In genomic region chr11:59556883-59557205, GRCh38 we compare ENCODE assay signal across 8 cellular contexts. TPM values are rescaled to one million over a fixed set of nuclear protein-coding genes. Genes with fewer than 3 reads are reported as not detected.
DNase-seq lines count a peak whose midpoint lies in the region; ATAC-seq, FAIRE-seq and TF ChIP-seq lines count a peak whose summit lies in the region.

No MANE protein-coding gene starts in this region.

- no peaks in the 10 kb centered on the region for H3K9me2 ChIP-seq in OCI-LY1 (ENCODE audit: low read depth, low read length)

- TF ChIP-seq CTCF in BE2C (IDR thresholded peaks at IDR 0.05; ENCODE audit: low read depth, low read length) (no peak), OCI-LY1 (IDR thresholded peaks at IDR 0.05; ENCODE audit: low read length) (no peak), dorsolateral prefrontal cortex (IDR thresholded peaks at IDR 0.05 in 54 of 56, conservative IDR thresholded peaks at IDR 0.05 in 2 of 56; ENCODE audit: low read depth in 1 of 56, partially characterized antibody in 56 of 56) (no peak), pancreas (IDR thresholded peaks at IDR 0.05) (no peak)

- H3K4me3 ChIP-seq in BE2C (ENCODE audit: low read depth, low read length) (peak overlapping the region; percentile 50), OCI-LY1 (ENCODE audit: low read depth, low read length, poor library complexity, severe bottlenecking) (peak overlapping the region; percentile 61), dorsolateral prefrontal cortex (peak overlapping the region in 56 of 59 donors; percentile 18 to 83 (median 60)), pancreas (no peak overlapping the region)

- FAIRE-seq in pancreas (lab: Jason Lieb, UNC), result no peak

- no peaks in the 10 kb centered on the region for H3K79me2 ChIP-seq in OCI-LY1 (ENCODE audit: insufficient read depth, low read length)

- H3K4me1 ChIP-seq in BE2C (no peaks in the 10 kb centered on the region), OCI-LY1 (ENCODE audit: insufficient read depth, low read length, severe bottlenecking) (peaks cover 46% of the 10 kb centered on the region), pancreas (peaks cover 0 to 6% (median 4%) of the 10 kb centered on the region in 3 donors)

- peak overlapping the region; percentile 14; the same call in 1 of the 2 replicates for H3K9ac ChIP-seq in OCI-LY1 (ENCODE audit: low read length)

- intact Hi-C loops in dorsolateral prefrontal cortex (cut with DNase I) (loop anchor here in 1 of 2 donors (5.0 kb wide), 2 partner anchors 55 to 250 kb away; no protein-coding TSS in a partner anchor), pancreas (cut with DNase I) (no loop called here)

- no peaks in the 10 kb centered on the region for H3K9me3 ChIP-seq in BE2C
- no peaks in the 10 kb centered on the region for H3K9me3 ChIP-seq in OCI-LY1 (ENCODE audit: low read length)
- no peaks in the 10 kb centered on the region for H3K9me3 ChIP-seq in pancreas

- no peak overlapping the region; the same call in 1 of the 2 replicates for H2AFZ ChIP-seq in OCI-LY1 (ENCODE audit: low read length)

- whole genome bisulfite sequencing in pancreas, 2 donors, result 20 to 21% methylated on average over 11 of the region's 11 CpGs

- H4K20me1 ChIP-seq in OCI-LY1 (ENCODE audit: insufficient read depth, low read length), result no peaks in the 10 kb centered on the region

- H3K4me2 ChIP-seq in OCI-LY1 (ENCODE audit: low read length), result peak overlapping the region; percentile 62

- ATAC-seq in GM19455 (IDR thresholded peaks at IDR 0.05; ENCODE audit: unreplicated experiment) (peak; percentile 12), pancreas (no peak), GM18861 (IDR thresholded peaks at IDR 0.05; ENCODE audit: unreplicated experiment) (no peak), HG02938 (IDR thresholded peaks at IDR 0.05; ENCODE audit: unreplicated experiment) (no peak)

- H3K27ac ChIP-seq in OCI-LY1 (ENCODE audit: low read depth, low read length, poor library complexity, severe bottlenecking) (peak overlapping the region; percentile 2), dorsolateral prefrontal cortex (peak overlapping the region in 41 of 59 donors; percentile 3 to 79 (median 51)), pancreas (peak overlapping the region in 3 of 4 donors; percentile 4 to 30 (median 15))

- no peaks in the 10 kb centered on the region for H3K27me3 ChIP-seq in BE2C
- no peaks in the 10 kb centered on the region for H3K27me3 ChIP-seq in OCI-LY1 (ENCODE audit: insufficient read depth, low read length)
- H3K27me3 ChIP-seq in dorsolateral prefrontal cortex, result no peaks in the 10 kb centered on the region
- no peaks in the 10 kb centered on the region for H3K27me3 ChIP-seq in pancreas

- no peak for DNase-seq in BE2C
- no peak for DNase-seq in dorsolateral prefrontal cortex
- no peak for DNase-seq in pancreas
- DNase-seq in midbrain (lab: John Stamatoyannopoulos, UW), result no peak

- H3K36me3 ChIP-seq in BE2C, result no peaks in the 10 kb centered on the region
- no peaks in the 10 kb centered on the region for H3K36me3 ChIP-seq in OCI-LY1 (ENCODE audit: insufficient read depth, low read length)
- H3K36me3 ChIP-seq in pancreas, result no peaks in the 10 kb centered on the region

- peaks cover 6% of the 10 kb centered on the region for H3F3A ChIP-seq in OCI-LY1 (ENCODE audit: insufficient read depth, low read length)

RNA-seq across cellular contexts. Expression of gene OR4D9, which starts 45.5 kb away (rescaled TPM):
- polyA plus RNA-seq in BE2C (2012; ENCODE audit: insufficient read depth, insufficient read length, low read depth), result 0.08 TPM
- total RNA-seq in dorsolateral prefrontal cortex (under 1 TPM in 1 of 120 experiments, not detected in 119; 0.10 TPM), pancreas (not detected)
- not detected for polyA plus RNA-seq in pancreas

RNA-seq across cellular contexts. Expression of gene OR4D11, which starts 53.5 kb away (rescaled TPM):
- polyA plus RNA-seq in BE2C (2012; ENCODE audit: insufficient read depth, insufficient read length, low read depth), result not detected
- not detected for total RNA-seq in dorsolateral prefrontal cortex
- total RNA-seq in pancreas, result not detected
- polyA plus RNA-seq in pancreas, result not detected

RNA-seq across cellular contexts. Expression of gene OSBP, which starts 58.7 kb away (rescaled TPM):
- 17.5 TPM for polyA plus RNA-seq in BE2C (2012; ENCODE audit: insufficient read depth, insufficient read length, low read depth)
- total RNA-seq in dorsolateral prefrontal cortex (10 to 100 TPM; 30.7 to 54.6 (median 42.6) TPM), pancreas (10 to 100 TPM; 32.8 to 39.7 (median 35.8) TPM)
- 10 to 100 TPM; 12.4 to 23.5 TPM for polyA plus RNA-seq in pancreas

Comparison
In these comparisons a context has a peak if more than half of its experiments do, and no peak if none do; other contexts are left out.
1. H3K4me3 ChIP-seq: peak in BE2C (single experiment), OCI-LY1 (single experiment) and dorsolateral prefrontal cortex (56 of 59); none in pancreas (0 of 4).
2. Peak in every context shown above with its lines, with median percentiles within 50 percentile points of each other: H3K27ac ChIP-seq.